ENCODE assay signal across 9 cellular contexts in the genomic region with DNA sequence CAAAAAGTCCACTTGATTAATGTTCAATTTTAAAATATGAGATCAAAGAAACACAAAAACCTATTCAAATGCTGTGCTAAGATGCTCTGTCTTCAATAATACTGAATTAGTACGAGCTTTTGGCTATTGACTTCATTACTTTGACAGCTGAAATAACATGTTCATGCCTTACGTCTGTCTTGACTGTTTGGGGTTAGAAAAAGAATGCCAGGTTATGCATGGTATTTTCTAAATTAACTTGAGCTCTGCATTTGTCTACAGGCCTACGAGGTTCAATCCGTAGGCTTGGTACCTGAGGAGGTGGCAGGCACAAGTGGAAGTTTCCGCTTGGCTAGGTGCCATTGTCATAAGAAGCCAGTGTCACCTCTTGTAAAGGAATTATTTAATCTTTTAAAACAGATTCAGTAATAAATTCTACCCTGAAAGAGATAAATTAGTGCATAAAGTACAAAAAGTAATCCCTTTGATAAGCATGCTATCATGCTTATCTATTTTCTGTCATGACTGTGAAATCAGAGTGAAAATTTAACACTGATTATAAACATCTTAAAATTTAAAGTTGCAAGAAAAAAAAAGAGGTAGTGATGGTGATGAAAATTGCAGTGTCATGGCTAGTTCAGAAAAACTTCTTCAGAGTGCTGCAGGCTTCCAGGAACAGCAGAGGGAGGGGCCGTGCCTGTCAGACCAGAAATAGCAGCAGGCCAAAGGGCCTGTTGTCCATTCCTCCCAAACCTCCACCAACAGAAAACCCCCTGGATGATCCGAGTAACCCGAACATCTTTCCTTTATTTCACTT.
A peak's percentile ranks its signal among the peaks of the same experiment; 100 is the strongest.
DNase-seq lines count a peak whose midpoint lies in the region; TF ChIP-seq lines count a peak whose summit lies in the region.
"Had no signal": no experiment of that assay in that cellular context is flagged by ENCODE, and none has a peak within 500 bp of the region (broad histone marks: within the 10 kb centered on the region; RNA-seq: fewer than 3 reads in every experiment).

No MANE protein-coding gene starts in this region.

- H3K27me3 ChIP-seq in neural progenitor cell = no peaks in the 10 kb centered on the region

- no peaks in the 10 kb centered on the region for H3K36me3 Mint-ChIP-seq in neural progenitor cell

- no peak overlapping the region for H3K27ac Mint-ChIP-seq in neural progenitor cell

- peaks cover 2% of the 10 kb centered on the region for H3K27me3 Mint-ChIP-seq in neural progenitor cell (ENCODE audit: insufficient read depth, low read depth)

- H3K4me3 Mint-ChIP-seq in neural progenitor cell = no peak overlapping the region

- H3K4me3 ChIP-seq in AG10803 (ENCODE audit: low read length) (no peak overlapping the region), fibroblast of the aortic adventitia (ENCODE audit: low read depth, low read length) (no peak overlapping the region), neural progenitor cell (no peak overlapping the region)

- peak overlapping the region; percentile 37 for H2AFZ ChIP-seq in neural progenitor cell (replicated peaks)

- H3F3A ChIP-seq in neural progenitor cell (ENCODE audit: low read depth) = no peaks in the 10 kb centered on the region

- peaks cover 15% of the 10 kb centered on the region for H3K4me1 Mint-ChIP-seq in neural progenitor cell

- no peak overlapping the region for H3K4me2 ChIP-seq in neural progenitor cell

- no peaks in the 10 kb centered on the region for H3K4me1 ChIP-seq in neural progenitor cell

- no peaks in the 10 kb centered on the region for H3K79me2 ChIP-seq in neural progenitor cell (ENCODE audit: low read depth)

- no peaks in the 10 kb centered on the region for H4K20me1 ChIP-seq in neural progenitor cell (ENCODE audit: low read depth)

- no peaks in the 10 kb centered on the region for H3K36me3 ChIP-seq in neural progenitor cell

- H3K27ac ChIP-seq in neural progenitor cell = no peak overlapping the region

- H3K9ac ChIP-seq in neural progenitor cell = no peak overlapping the region

- TF ChIP-seq CTCF in AG10803 (conservative IDR thresholded peaks at IDR 0.05; ENCODE audit: low read length) = no peak
- no peak for TF ChIP-seq CTCF in fibroblast of the aortic adventitia (IDR thresholded peaks at IDR 0.05; ENCODE audit: insufficient read depth, low read length)
- no peak for TF ChIP-seq CTCF in neural progenitor cell (IDR thresholded peaks at IDR 0.05)

- DNase-seq in AG10803 (ENCODE audit: low read depth) (peak; percentile 73), OCI-M1 (lab: John Stamatoyannopoulos, UW) (peak; percentile 87), fibroblast of the aortic adventitia (ENCODE audit: low read depth) (peak; percentile 75), neural progenitor cell (ENCODE audit: low spot score) (no peak), NCI-H187 treated with DMSO at 0.1 percent for 48 hours (lab: John Stamatoyannopoulos, UW) (no peak), dermis blood vessel endothelial cell (no peak), inferior parietal cortex (ENCODE audit: extremely low spot score) (no peak)
- no peak for DNase-seq in activated CD4-positive, alpha-beta T cell treated with anti-CD3 and anti-CD28 coated beads, Interleukin-2, amount 50 U/mL, for 1 hour
- DNase-seq: NCI-H524 had no signal

- no peaks in the 10 kb centered on the region for H3K9me3 ChIP-seq in neural progenitor cell (ENCODE audit: low read depth)

- no peaks in the 10 kb centered on the region for H3K9me3 Mint-ChIP-seq in neural progenitor cell

Comparison
In these comparisons a context has a peak if more than half of its experiments do, and no peak if none do; other contexts are left out.
1. DNase-seq: peak in AG10803 (single experiment), OCI-M1 (single experiment) and fibroblast of the aortic adventitia (single experiment); none in neural progenitor cell (single experiment), NCI-H187 treated with DMSO at 0.1 percent for 48 hours (single experiment), activated CD4-positive, alpha-beta T cell treated with anti-CD3 and anti-CD28 coated beads, Interleukin-2, amount 50 U/mL, for 1 hour (single experiment), dermis blood vessel endothelial cell (single experiment) and inferior parietal cortex (single experiment).